Comparison of ENCODE assay signal across 8 cellular contexts in genomic region chr7:50812847-50813475, GRCh38. TPM values are rescaled to one million over a fixed set of nuclear protein-coding genes. Genes with fewer than 3 reads are reported as not detected.
DNase-seq lines count a peak whose midpoint lies in the region; FAIRE-seq lines count a peak whose summit lies in the region.
"Had no signal": no experiment of that assay in that cellular context is flagged by ENCODE, and none has a peak within 500 bp of the region (broad histone marks: within the 10 kb centered on the region; RNA-seq: fewer than 3 reads in every experiment).

No MANE protein-coding gene starts in this region.

- peak; percentile 72 for DNase-seq in LHCN-M2 (ENCODE audit: low read depth)
- DNase-seq in cerebellar cortex (ENCODE audit: low spot score) = peak; percentile 12
- peak; percentile 93 for DNase-seq in kidney tubule cell (ENCODE audit: low spot score)
- DNase-seq in urothelium cell line (ENCODE audit: low spot score) = peak; percentile 83
- no peak for DNase-seq in NCI-H2081 (lab: John Stamatoyannopoulos, UW)
- no peak for DNase-seq in SIG-M5 (lab: John Stamatoyannopoulos, UW)
- DNase-seq in GOT3 (lab: John Stamatoyannopoulos, UW) = no peak
- DNase-seq: posterior cingulate gyrus had no signal

- no peak for FAIRE-seq in urothelium cell line (lab: Jason Lieb, UNC)

RNA-seq across cellular contexts. Expression of gene GRB10, which starts 30.3 kb away (rescaled TPM):
- 17.5 and 24.0 TPM in 2 replicates for total RNA-seq in LHCN-M2 (2014; rRNA removed)
- 22.3 TPM for polyA plus RNA-seq in LHCN-M2 (2012)

Comparison
In these comparisons a context has a peak if more than half of its experiments do, and no peak if none do; other contexts are left out.
1. DNase-seq: peak in LHCN-M2 (single experiment), cerebellar cortex (single experiment), kidney tubule cell (single experiment) and urothelium cell line (single experiment); none in NCI-H2081 (0 of 2), SIG-M5 (single experiment) and GOT3 (single experiment).